In genomic region chr16:50955311-50955710, GRCh38 we compare ENCODE assay signal across 1 cellular context.
TF ChIP-seq lines count a peak whose summit lies in the region.

No MANE protein-coding gene starts in this region.

TF ChIP-seq in HEK293, 187 proteins besides CTCF, POLR2A, EP300 and RAD21 (continued from another document):
- 0 out of 2 replicates have a peak, but pooled peaks have one; percentile 26 for TF ChIP-seq ZNF518A (tag by site-specific recombination; conservative IDR thresholded peaks at IDR 0.05; ENCODE audit: low read depth)
- TF ChIP-seq ZNF776 (tag by site-specific recombination; IDR thresholded peaks at IDR 0.05; ENCODE audit: borderline replicate concordance) = no peak
- TF ChIP-seq ZNF214 (tag by site-specific recombination; IDR thresholded peaks at IDR 0.05; ENCODE audit: borderline replicate concordance) = no peak
- TF ChIP-seq ZNF223 (tag by site-specific recombination; IDR thresholded peaks at IDR 0.05) = no peak
- TF ChIP-seq GLIS1 (tag by site-specific recombination; IDR thresholded peaks at IDR 0.05) = no peak
- no peak for TF ChIP-seq BCL6B (tag by site-specific recombination; IDR thresholded peaks at IDR 0.05)
- TF ChIP-seq ZNF654 (tag by site-specific recombination; IDR thresholded peaks at IDR 0.05; ENCODE audit: low read depth) = no peak
- TF ChIP-seq SP3 (tag by site-specific recombination; IDR thresholded peaks at IDR 0.05) = no peak
- TF ChIP-seq ZBTB6 (tag by site-specific recombination; IDR thresholded peaks at IDR 0.05) = no peak
- peak; percentile 38; the same call in 1 of the 2 replicates for TF ChIP-seq PRDM6 (tag by site-specific recombination; IDR thresholded peaks at IDR 0.05)
- TF ChIP-seq ZNF571 (tag by site-specific recombination; IDR thresholded peaks at IDR 0.05) = no peak
- TF ChIP-seq ZNF140 (tag by site-specific recombination; IDR thresholded peaks at IDR 0.05) = no peak
- TF ChIP-seq ZBTB49 (tag by site-specific recombination; IDR thresholded peaks at IDR 0.05; ENCODE audit: low read depth) = no peak
- no peak for TF ChIP-seq MEIS1 (CRISPR knock-in tag; IDR thresholded peaks at IDR 0.05; ENCODE audit: borderline replicate concordance)
- peak; percentile 78 for TF ChIP-seq ZEB2 (tag by site-specific recombination; IDR thresholded peaks at IDR 0.05)
- TF ChIP-seq ZNF843 (tag by site-specific recombination; IDR thresholded peaks at IDR 0.05) = peak; percentile 69
- TF ChIP-seq TRIM28 (IDR thresholded peaks at IDR 0.05; ENCODE audit: borderline replicate concordance, low read length) = 0 out of 2 replicates have a peak, but pooled peaks have one; percentile 56
- no peak for TF ChIP-seq OVOL3 (tag by site-specific recombination; IDR thresholded peaks at IDR 0.05)
- peak; percentile 68; the same call in 1 of the 2 replicates for TF ChIP-seq FEZF1 (tag by site-specific recombination; IDR thresholded peaks at IDR 0.05)
- TF ChIP-seq ZNF24 (tag by site-specific recombination; IDR thresholded peaks at IDR 0.05) = no peak
- no peak for TF ChIP-seq ZNF521 (tag by site-specific recombination; IDR thresholded peaks at IDR 0.05)
- TF ChIP-seq ZNF10 (tag by site-specific recombination; IDR thresholded peaks at IDR 0.05) = peak; percentile 30; the same call in 1 of the 2 replicates
- no peak for TF ChIP-seq ZNF561 (tag by site-specific recombination; IDR thresholded peaks at IDR 0.05; ENCODE audit: borderline replicate concordance)
- no peak for TF ChIP-seq ZNF274 (IDR thresholded peaks at IDR 0.05; ENCODE audit: low read length)
- no peak for TF ChIP-seq ZNF274 (tag by site-specific recombination; IDR thresholded peaks at IDR 0.05; ENCODE audit: borderline replicate concordance)
- TF ChIP-seq ZNF747 (tag by site-specific recombination; IDR thresholded peaks at IDR 0.05) = no peak
- TF ChIP-seq ZNF239 (tag by site-specific recombination; IDR thresholded peaks at IDR 0.05) = no peak
- peak; percentile 50 for TF ChIP-seq ZNF629 (tag by site-specific recombination; IDR thresholded peaks at IDR 0.05)
- no peak for TF ChIP-seq ZNF280D (tag by site-specific recombination; IDR thresholded peaks at IDR 0.05)
- TF ChIP-seq AEBP2 (tag by site-specific recombination; IDR thresholded peaks at IDR 0.05; ENCODE audit: borderline replicate concordance) = no peak
